Comparison of ENCODE assay signal across 25 cellular contexts in the genomic region with DNA sequence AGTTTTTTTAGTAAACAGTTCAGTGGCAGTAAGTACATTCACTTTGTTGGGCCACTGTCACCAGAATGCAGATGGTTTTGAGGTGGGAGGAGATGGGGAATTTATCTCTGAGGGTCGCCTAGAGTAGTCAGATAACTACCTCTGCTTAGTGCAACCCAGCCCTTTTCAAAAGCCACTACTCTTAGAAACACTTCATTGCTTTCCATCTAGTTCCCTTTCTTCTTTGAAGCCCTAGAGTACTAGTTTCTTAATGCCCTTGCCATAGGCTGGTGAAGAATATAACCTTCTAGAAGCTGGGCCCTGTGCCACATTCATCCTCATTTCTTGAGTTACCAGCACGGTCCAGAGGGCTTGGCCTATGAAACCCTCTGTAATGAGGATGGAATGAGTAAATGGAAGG. TPM values are rescaled to one million over a fixed set of nuclear protein-coding genes. Genes with fewer than 3 reads are reported as not detected.
DNase-seq lines count a peak whose midpoint lies in the region; ATAC-seq, FAIRE-seq and TF ChIP-seq lines count a peak whose summit lies in the region.
"Had no signal": no experiment of that assay in that cellular context is flagged by ENCODE, and none has a peak within 500 bp of the region (broad histone marks: within the 10 kb centered on the region; RNA-seq: fewer than 3 reads in every experiment).

No MANE protein-coding gene starts in this region.

- H2AFZ ChIP-seq in GM12878 (ENCODE audit: control insufficient read depth, low read depth, low read length) = no peak overlapping the region

- in situ Hi-C loops in GM12878 (cut with MboI) = no loop called here

- no peaks in the 10 kb centered on the region for H3K27me3 Mint-ChIP-seq in CD8-positive, alpha-beta memory T cell

- peaks cover 21% of the 10 kb centered on the region for H3K36me3 ChIP-seq in CD8-positive, alpha-beta memory T cell (ENCODE audit: insufficient read depth, low read length)
- peaks cover 6 to 31% of the 10 kb centered on the region in 2 experiments for H3K36me3 ChIP-seq in GM12878 (ENCODE audit: control insufficient read depth in 2 of 2, insufficient read depth in 2 of 2, low read length in 1 of 2)
- peaks cover 0 to 9% of the 10 kb centered on the region in 2 donors for H3K36me3 ChIP-seq in body of pancreas (replicated peaks in 1 of 2; ENCODE audit: insufficient read depth in 1 of 2, low read depth in 2 of 2)

- no peaks in the 10 kb centered on the region for H4K20me1 ChIP-seq in GM12878 (ENCODE audit: control insufficient read depth, insufficient read depth)

- no peak for FAIRE-seq in GM12878 (lab: Jason Lieb, UNC)
- no peak for FAIRE-seq in D721Med (lab: Jason Lieb, UNC)
- FAIRE-seq: RCC 7860 had no signal

- no peaks in the 10 kb centered on the region for H3K9me3 Mint-ChIP-seq in activated naive CD4-positive, alpha-beta T cell treated with anti-CD3 and anti-CD28 coated beads, Interleukin-2, amount 50 U/mL, for 72 hours
- H3K9me3 Mint-ChIP-seq in CD8-positive, alpha-beta memory T cell = no peaks in the 10 kb centered on the region
- no peaks in the 10 kb centered on the region for H3K9me3 Mint-ChIP-seq in stimulated activated effector memory CD8-positive, alpha-beta T cell treated with anti-CD3 and anti-CD28 coated beads, Interleukin-12 subunit alpha, Interleukin-12 subunit beta, amount 100 ng/mL, for 72 hours
- H3K9me3 Mint-ChIP-seq: HFFc6 had no signal

- H3K4me1 Mint-ChIP-seq in CD8-positive, alpha-beta memory T cell = peaks cover 9 to 17% (median 15%) of the 10 kb centered on the region in 3 donors
- H3K4me1 Mint-ChIP-seq in stimulated activated effector memory CD8-positive, alpha-beta T cell treated with anti-CD3 and anti-CD28 coated beads, Interleukin-12 subunit alpha, Interleukin-12 subunit beta, amount 100 ng/mL, for 72 hours = peaks cover 19% of the 10 kb centered on the region

- RAD21 ChIA-PET in GM12878 (lab: Charles Lee; ENCODE audit: unreplicated experiment) = interaction anchor here (0.6 to 0.9 kb wide), 2 partner anchors 26 to 28 kb away, joined by 3 read pairs; no protein-coding TSS in a partner anchor

- TF ChIP-seq POLR2A in GM12878 (IDR thresholded peaks at IDR 0.05; ENCODE audit: low read depth, low read length) (no peak), body of pancreas (IDR thresholded peaks at IDR 0.05) (no peak)

- no peak overlapping the region for H3K4me3 Mint-ChIP-seq in CD8-positive, alpha-beta memory T cell
- H3K4me3 Mint-ChIP-seq in stimulated activated effector memory CD8-positive, alpha-beta T cell treated with anti-CD3 and anti-CD28 coated beads, Interleukin-12 subunit alpha, Interleukin-12 subunit beta, amount 100 ng/mL, for 72 hours = no peak overlapping the region
- H3K4me3 Mint-ChIP-seq: HFFc6 had no signal

- SMC1A ChIA-PET in GM12878 (lab: Charles Lee; ENCODE audit: uncharacterized antibody, unreplicated experiment) = no interaction called here

- H3K4me2 ChIP-seq in GM12878 (ENCODE audit: control insufficient read depth, insufficient read depth) = no peak overlapping the region
- H3K4me2 ChIP-seq: BLaER1 had no signal

- intact Hi-C loops in GM12878 (cut with micrococcal nuclease; ENCODE audit: unreplicated experiment) = no loop called here
- intact Hi-C loops in body of pancreas (cut with DNase I) = no loop called here

- TF ChIP-seq RAD21 in GM12878 (IDR thresholded peaks at IDR 0.05; ENCODE audit: insufficient read depth, low read depth, low read length) = no peak

- no peaks in the 10 kb centered on the region for H3K27me3 ChIP-seq in CD8-positive, alpha-beta memory T cell (ENCODE audit: insufficient read depth, low read length, poor library complexity, severe bottlenecking)
- H3K27me3 ChIP-seq in GM12878 (replicated peaks in 1 of 2; ENCODE audit: control insufficient read depth in 2 of 2, insufficient read depth in 2 of 2, low read length in 1 of 2) (no peaks in the 10 kb centered on the region), body of pancreas (no peaks in the 10 kb centered on the region)
- H3K27me3 ChIP-seq: BLaER1 had no signal

- TF ChIP-seq EP300 in GM12878 (IDR thresholded peaks at IDR 0.05; ENCODE audit: borderline replicate concordance in 1 of 2, control insufficient read depth in 1 of 2, low read depth in 2 of 2, low read length in 2 of 2) = no peak

- TF ChIP-seq CTCF in GM12878 (IDR thresholded peaks at IDR 0.05 in 2 of 3, conservative IDR thresholded peaks at IDR 0.05 in 1 of 3; ENCODE audit: control insufficient read depth in 2 of 3, extremely low read depth in 1 of 3, insufficient read depth in 1 of 3, low read depth in 3 of 3, low read length in 3 of 3) (no peak), body of pancreas (IDR thresholded peaks at IDR 0.05) (no peak), D721Med (IDR thresholded peaks at IDR 0.05; ENCODE audit: insufficient read depth, missing control alignments) (no peak)

- no peaks in the 10 kb centered on the region for H3K9me3 ChIP-seq in CD8-positive, alpha-beta memory T cell (ENCODE audit: low read length)
- H3K9me3 ChIP-seq in GM12878 (replicated peaks; ENCODE audit: control insufficient read depth, insufficient read depth, low read length) = no peaks in the 10 kb centered on the region
- H3K9me3 ChIP-seq in body of pancreas = no peaks in the 10 kb centered on the region
- H3K9me3 ChIP-seq: BLaER1, HAP-1 had no signal

- H3K27ac ChIP-seq in CD8-positive, alpha-beta memory T cell (ENCODE audit: low read depth, low read length) = no peak overlapping the region
- no peak overlapping the region for H3K27ac ChIP-seq in GM12878 (ENCODE audit: control insufficient read depth, insufficient read depth)
- no peak overlapping the region for H3K27ac ChIP-seq in body of pancreas
- H3K27ac ChIP-seq: BLaER1, SK-N-MC had no signal

- DNase-seq in activated naive CD4-positive, alpha-beta T cell treated with anti-CD3 and anti-CD28 coated beads, Interleukin-2, amount 50 U/mL, for 72 hours (ENCODE audit: low spot score in 2 of 2) = no peak
- no peak for DNase-seq in activated naive CD4-positive, alpha-beta T cell treated with anti-CD3 and anti-CD28 coated beads, Interleukin-2, amount 50 U/mL, for 16 hours
- no peak for DNase-seq in CD8-positive, alpha-beta memory T cell
- DNase-seq in GM12878 (ENCODE audit: low read depth, low spot score) (no peak), body of pancreas (no peak), NCI-H446 (lab: John Stamatoyannopoulos, UW) (no peak), D721Med (ENCODE audit: insufficient read length, low spot score) (no peak)
- no peak for DNase-seq in stimulated activated effector memory CD8-positive, alpha-beta T cell treated with anti-CD3 and anti-CD28 coated beads, Interleukin-12 subunit alpha, Interleukin-12 subunit beta, amount 100 ng/mL, for 72 hours (ENCODE audit: low spot score in 2 of 2)
- DNase-seq: Calu3, DMS153, GOT3, HFFc6, Karpas-422, NCI-H1092 treated with DMSO at 0.1 percent for 48 hours, NCI-H1436 treated with DMSO at 0.1 percent for 48 hours, NCI-H187 treated with DMSO at 0.1 percent for 48 hours, NCI-H2171 treated with DMSO at 0.1 percent for 48 hours, NCI-H345, NCI-H524 treated with DMSO at 0.1 percent for 48 hours, NCI-H774, SIG-M5 had no signal

- no peaks in the 10 kb centered on the region for H3K4me1 ChIP-seq in CD8-positive, alpha-beta memory T cell (ENCODE audit: insufficient read depth, low read length)
- H3K4me1 ChIP-seq in GM12878 (ENCODE audit: control insufficient read depth, insufficient read depth, low read length) (no peaks in the 10 kb centered on the region), body of pancreas (no peaks in the 10 kb centered on the region)
- H3K4me1 ChIP-seq: BLaER1, HAP-1 had no signal

- POLR2A ChIA-PET in CD8-positive, alpha-beta memory T cell (lab: Charles Lee) = no interaction called here
- POLR2A ChIA-PET in GM12878 (lab: Charles Lee) = interaction anchor here (0.9 kb wide), 1 partner anchor 13 kb away, joined by 3 read pairs; no protein-coding TSS in a partner anchor

- no peak for ATAC-seq in activated naive CD4-positive, alpha-beta T cell treated with anti-CD3 and anti-CD28 coated beads, Interleukin-2, amount 50 U/mL, for 72 hours
- peak; percentile 30 for ATAC-seq in GM12878
- ATAC-seq in stimulated activated effector memory CD8-positive, alpha-beta T cell treated with anti-CD3 and anti-CD28 coated beads, Interleukin-12 subunit alpha, Interleukin-12 subunit beta, amount 100 ng/mL, for 72 hours = no peak
- ATAC-seq in body of pancreas = no peak

- H3K4me3 ChIP-seq in CD8-positive, alpha-beta memory T cell (ENCODE audit: low read length) = no peak overlapping the region
- no peak overlapping the region for H3K4me3 ChIP-seq in GM12878
- H3K4me3 ChIP-seq in body of pancreas = no peak overlapping the region
- H3K4me3 ChIP-seq: BLaER1, HAP-1, SK-N-MC had no signal

- no peak overlapping the region for H3K9ac ChIP-seq in GM12878 (ENCODE audit: control insufficient read depth, insufficient read depth, low read length)
- H3K9ac ChIP-seq: BLaER1 had no signal

- H3K36me3 Mint-ChIP-seq in activated naive CD4-positive, alpha-beta T cell treated with anti-CD3 and anti-CD28 coated beads, Interleukin-2, amount 50 U/mL, for 72 hours = peaks cover under 1 to 5% of the 10 kb centered on the region in 2 donors
- H3K36me3 Mint-ChIP-seq in CD8-positive, alpha-beta memory T cell = peaks cover 0 to 79% (median 13%) of the 10 kb centered on the region in 3 donors
- peaks cover 48% of the 10 kb centered on the region for H3K36me3 Mint-ChIP-seq in stimulated activated effector memory CD8-positive, alpha-beta T cell treated with anti-CD3 and anti-CD28 coated beads, Interleukin-12 subunit alpha, Interleukin-12 subunit beta, amount 100 ng/mL, for 72 hours

- WGBS in GM12878 (ENCODE audit: insufficient coverage, insufficient replicate concordance, low lambda C conversion rate, missing lambda C conversion rate) = 0% methylated on average over 2 of the region's 2 CpGs
- WGBS in body of pancreas, 2 donors = 82 to 88% methylated on average over 2 of the region's 2 CpGs

- CTCF ChIA-PET in CD8-positive, alpha-beta memory T cell (lab: Charles Lee) = no interaction called here
- CTCF ChIA-PET in GM12878 (lab: Yijun Ruan, JAX) = interaction anchor here (1.3 kb wide), 1 partner anchor 256 kb away, joined by 7 read pairs; no protein-coding TSS in a partner anchor

- H3K27ac Mint-ChIP-seq in activated naive CD4-positive, alpha-beta T cell treated with anti-CD3 and anti-CD28 coated beads, Interleukin-2, amount 50 U/mL, for 72 hours = peak overlapping the region; percentile 6 to 8
- peak overlapping the region in 5 of 8 donors; percentile 19 to 66 (median 62) for H3K27ac Mint-ChIP-seq in CD8-positive, alpha-beta memory T cell
- H3K27ac Mint-ChIP-seq in stimulated activated effector memory CD8-positive, alpha-beta T cell treated with anti-CD3 and anti-CD28 coated beads, Interleukin-12 subunit alpha, Interleukin-12 subunit beta, amount 100 ng/mL, for 72 hours = peak overlapping the region; percentile 61

- BruUV-seq in GM12878 (replicated peaks; lab: Mats Ljungman, UMichigan) = no TSS peak

- no peaks in the 10 kb centered on the region for H3K79me2 ChIP-seq in GM12878 (ENCODE audit: control insufficient read depth, insufficient read depth, low read length)

RNA-seq across cellular contexts. Expression of gene ST3GAL3, which starts 28.4 kb away (rescaled TPM):
- total RNA-seq in activated naive CD4-positive, alpha-beta T cell treated with anti-CD3 and anti-CD28 coated beads, Interleukin-2, amount 50 U/mL, for 72 hours = 10 to 100 TPM; 21.8 to 22.3 TPM
- total RNA-seq in CD8-positive, alpha-beta memory T cell = 10 to 100 TPM in 1 of 2 experiments, 1 to 10 TPM in 1; 9.7 to 10.1 TPM
- 9.7 TPM for polyA plus RNA-seq in CD8-positive, alpha-beta memory T cell
- total RNA-seq in GM12878 (2013; cell fraction: nucleolus; rRNA removed) = 84.0 and 84.4 TPM in 2 replicates
- 12.5 and 14.1 TPM in 2 replicates for total RNA-seq in GM12878 (2014; rRNA removed)
- 10.3 and 11.6 TPM in 2 replicates for total RNA-seq in GM12878 (2014; rRNA removed; fragmentation: Illumina TruSeq; extraction: Trizol)
- total RNA-seq in GM12878 (2021) = 14.7 and 19.3 TPM in 2 replicates
- 4.3 TPM for polyA plus RNA-seq in GM12878 (2011; ENCODE audit: low read depth)
- polyA plus RNA-seq in GM12878 (2011; rRNA removed) = 4.1 and 5.1 TPM in 2 replicates
- 7.2 and 7.3 TPM in 2 replicates for polyA plus RNA-seq in GM12878 (2011; cell fraction: cytosol; rRNA removed)
- polyA plus RNA-seq in GM12878 (2011; cell fraction: nucleus; rRNA removed) = 19.0 and 19.8 TPM in 2 replicates
- 8.5 and 9.6 TPM in 2 replicates for polyA plus RNA-seq in GM12878 (2012)
- 11.6 and 12.4 TPM in 2 replicates for polyA plus RNA-seq in GM12878 (2014; fragmentation: Illumina TruSeq; extraction: Trizol)
- polyA plus RNA-seq in GM12878 (2014; fragmentation: Nextera tagmentation; extraction: Ambion mirVana) = 1 to 10 TPM; 1.2 to 2.2 TPM
- polyA plus RNA-seq in GM12878 (2014; rRNA removed) = 10.3 and 13.0 TPM in 2 replicates
- 10 to 100 TPM; 12.2 to 15.8 TPM for polyA plus RNA-seq in GM12878 (2016; fragmentation: Nextera tagmentation; extraction: Ambion mirVana)
- polyA minus RNA-seq in GM12878 (2011; rRNA and poly(A)+ RNA removed) = 10.5 and 13.4 TPM in 2 replicates
- polyA minus RNA-seq in GM12878 (2011; cell fraction: cytosol; rRNA and poly(A)+ RNA removed) = 3.7 and 4.1 TPM in 2 replicates
- polyA minus RNA-seq in GM12878 (2011; cell fraction: nucleus; rRNA and poly(A)+ RNA removed) = 11.1 and 21.0 TPM in 2 replicates
- total RNA-seq in body of pancreas = 10 to 100 TPM; 14.5 to 15.2 TPM

RNA-seq across cellular contexts. Expression of gene KDM4A, which starts 29.0 kb away (rescaled TPM):
- 10 to 100 TPM; 28.9 to 50.1 TPM for total RNA-seq in activated naive CD4-positive, alpha-beta T cell treated with anti-CD3 and anti-CD28 coated beads, Interleukin-2, amount 50 U/mL, for 72 hours
- total RNA-seq in CD8-positive, alpha-beta memory T cell = 10 to 100 TPM; 28.4 to 33.9 TPM
- polyA plus RNA-seq in CD8-positive, alpha-beta memory T cell = 10.9 TPM
- total RNA-seq in GM12878 (2013; cell fraction: nucleolus; rRNA removed) = 67.5 and 69.5 TPM in 2 replicates
- total RNA-seq in GM12878 (2014; rRNA removed) = 14.7 and 15.4 TPM in 2 replicates
- total RNA-seq in GM12878 (2014; rRNA removed; fragmentation: Illumina TruSeq; extraction: Trizol) = 15.6 and 16.6 TPM in 2 replicates
- total RNA-seq in GM12878 (2021) = 26.1 and 27.4 TPM in 2 replicates
- polyA plus RNA-seq in GM12878 (2011; ENCODE audit: low read depth) = 12.1 TPM
- 16.0 and 19.2 TPM in 2 replicates for polyA plus RNA-seq in GM12878 (2011; rRNA removed)
- 14.7 and 17.4 TPM in 2 replicates for polyA plus RNA-seq in GM12878 (2011; cell fraction: cytosol; rRNA removed)
- 18.0 and 22.6 TPM in 2 replicates for polyA plus RNA-seq in GM12878 (2011; cell fraction: nucleus; rRNA removed)
- polyA plus RNA-seq in GM12878 (2012) = 14.2 and 17.3 TPM in 2 replicates
- 22.3 and 23.2 TPM in 2 replicates for polyA plus RNA-seq in GM12878 (2014; fragmentation: Illumina TruSeq; extraction: Trizol)
- 1 to 10 TPM; 3.7 to 5.5 TPM for polyA plus RNA-seq in GM12878 (2014; fragmentation: Nextera tagmentation; extraction: Ambion mirVana)
- 15.4 and 15.6 TPM in 2 replicates for polyA plus RNA-seq in GM12878 (2014; rRNA removed)
- polyA plus RNA-seq in GM12878 (2016; fragmentation: Nextera tagmentation; extraction: Ambion mirVana) = 10 to 100 TPM; 16.1 to 18.9 TPM
- 20.9 and 36.7 TPM in 2 replicates for polyA minus RNA-seq in GM12878 (2011; rRNA and poly(A)+ RNA removed)
- 7.2 and 12.6 TPM in 2 replicates for polyA minus RNA-seq in GM12878 (2011; cell fraction: cytosol; rRNA and poly(A)+ RNA removed)
- polyA minus RNA-seq in GM12878 (2011; cell fraction: nucleus; rRNA and poly(A)+ RNA removed) = 13.7 and 21.6 TPM in 2 replicates
- 10 to 100 TPM; 11.2 to 12.5 TPM for total RNA-seq in body of pancreas

Comparison
In these comparisons a context has a peak if more than half of its experiments do, and no peak if none do; other contexts are left out.
1. H3K27ac Mint-ChIP-seq: peak in every context shown above with its lines; median percentile 62 in CD8-positive, alpha-beta memory T cell; 61 in stimulated activated effector memory CD8-positive, alpha-beta T cell treated with anti-CD3 and anti-CD28 coated beads, Interleukin-12 subunit alpha, Interleukin-12 subunit beta, amount 100 ng/mL, for 72 hours; 7 in activated naive CD4-positive, alpha-beta T cell treated with anti-CD3 and anti-CD28 coated beads, Interleukin-2, amount 50 U/mL, for 72 hours.